Comparison of ENCODE assay signal across 8 cellular contexts in genomic region chr1:161139765-161140164, GRCh38. TPM values are rescaled to one million over a fixed set of nuclear protein-coding genes. Genes with fewer than 3 reads are reported as not detected.
DNase-seq lines count a peak whose midpoint lies in the region; ATAC-seq and TF ChIP-seq lines count a peak whose summit lies in the region.

No MANE protein-coding gene starts in this region.

- TF ChIP-seq CTCF in CD4-positive, alpha-beta T cell (IDR thresholded peaks at IDR 0.05) = peak; percentile 67
- TF ChIP-seq CTCF in GM20000 (IDR thresholded peaks at IDR 0.05; ENCODE audit: extremely low read depth, missing control alignments) (no peak), PC-3 (conservative IDR thresholded peaks at IDR 0.05; ENCODE audit: low read depth, low read length) (peak; percentile 74)

- CTCF ChIA-PET in CD4-positive, alpha-beta T cell (lab: Charles Lee) = interaction anchor here (1.0 to 1.3 kb wide), 3 partner anchors 15 to 86 kb away, joined by 3 to 5 read pairs (median 3); no protein-coding TSS in a partner anchor
- CTCF ChIA-PET in PC-3 (lab: Charles Lee) = interaction anchor here (0.8 kb wide), 1 partner anchor 150 kb away, joined by 5 read pairs; no protein-coding TSS in a partner anchor

- no peak overlapping the region for H3K27ac Mint-ChIP-seq in CD4-positive, alpha-beta T cell

- POLR2A ChIA-PET in CD4-positive, alpha-beta T cell (lab: Charles Lee) = no interaction called here
- POLR2A ChIA-PET in PC-3 (lab: Charles Lee; ENCODE audit: unreplicated experiment) = no interaction called here

- no peaks in the 10 kb centered on the region for H3K9me3 Mint-ChIP-seq in CD4-positive, alpha-beta T cell

- H3K9me3 ChIP-seq in CD4-positive, alpha-beta T cell (ENCODE audit: control insufficient read depth, low read length) = no peaks in the 10 kb centered on the region
- H3K9me3 ChIP-seq in PC-3 (ENCODE audit: low read length) = no peaks in the 10 kb centered on the region

- H3K9ac ChIP-seq in PC-3 (ENCODE audit: low read length) = no peak overlapping the region

- no peak overlapping the region for H3K27ac ChIP-seq in CD4-positive, alpha-beta T cell (ENCODE audit: low read depth, low read length)
- no peak overlapping the region for H3K27ac ChIP-seq in PC-3 (ENCODE audit: low read length)

- peaks cover 6% of the 10 kb centered on the region for H3K4me1 Mint-ChIP-seq in CD4-positive, alpha-beta T cell (ENCODE audit: low read depth)

- no peaks in the 10 kb centered on the region for H3K9me2 ChIP-seq in PC-3 (replicated peaks; ENCODE audit: low read length)

- no peak overlapping the region for H2AFZ ChIP-seq in PC-3 (ENCODE audit: low read length)

- H3K4me1 ChIP-seq in PC-3 (ENCODE audit: insufficient read depth, low read length) = no peaks in the 10 kb centered on the region

- ATAC-seq in CD4-positive, alpha-beta T cell (ENCODE audit: poor library complexity) = peak; percentile 72
- peak; percentile 78 for ATAC-seq in PC-3
- no peak for ATAC-seq in HG03175 (IDR thresholded peaks at IDR 0.05; ENCODE audit: unreplicated experiment)

- no peaks in the 10 kb centered on the region for H3K36me3 Mint-ChIP-seq in CD4-positive, alpha-beta T cell (ENCODE audit: low read depth)

- DNase-seq in CD4-positive, alpha-beta T cell = peak in 4 of 10 experiments; percentile 26 to 36 (median 30)
- DNase-seq in GM20000 (ENCODE audit: low spot score) = peak; percentile 69
- DNase-seq in PC-3 = peak; percentile 77
- peak; percentile 37 for DNase-seq in central memory CD4-positive, alpha-beta T cell
- peak; percentile 67 to 80 for DNase-seq in lung microvascular endothelial cell (ENCODE audit: low read depth in 2 of 2)
- no peak for DNase-seq in ureter (ENCODE audit: low spot score)
- DNase-seq in Ammon's horn (ENCODE audit: low spot score) = no peak

- H3F3A ChIP-seq in PC-3 (ENCODE audit: low read length, unreplicated experiment) = no peaks in the 10 kb centered on the region

- no peak overlapping the region for H3K4me3 ChIP-seq in PC-3 (ENCODE audit: low read length)

- H3K27me3 Mint-ChIP-seq in CD4-positive, alpha-beta T cell = no peaks in the 10 kb centered on the region

- no peaks in the 10 kb centered on the region for H3K27me3 ChIP-seq in CD4-positive, alpha-beta T cell (ENCODE audit: control insufficient read depth, insufficient read depth, low read length)
- no peaks in the 10 kb centered on the region for H3K27me3 ChIP-seq in PC-3 (ENCODE audit: low read length)

- H3K4me3 Mint-ChIP-seq in CD4-positive, alpha-beta T cell = no peak overlapping the region

- H3K79me2 ChIP-seq in PC-3 (ENCODE audit: low read length) = peaks cover 10% of the 10 kb centered on the region

- no peaks in the 10 kb centered on the region for H3K36me3 ChIP-seq in PC-3 (ENCODE audit: low read depth, low read length)

- H4K20me1 ChIP-seq in PC-3 (ENCODE audit: low read length) = no peaks in the 10 kb centered on the region

- intact Hi-C loops in CD4-positive, alpha-beta T cell (cut with DNase I, micrococcal nuclease) = loop anchor here in 1 of 2 experiments (2.0 to 10.0 kb wide), 3 partner anchors 143 to 855 kb away; partner anchors contain the start of gene PEX19
- intact Hi-C loops in PC-3 (cut with micrococcal nuclease) = loop anchor here (1.0 kb wide), 4 partner anchors 41 to 146 kb away; partner anchors contain the start of gene KLHDC9

- BruUV-seq in PC-3 (replicated peaks; lab: Mats Ljungman, UMichigan) = no TSS peak

- no peak overlapping the region for H3K4me2 ChIP-seq in PC-3 (ENCODE audit: low read length)

RNA-seq across cellular contexts. Expression of gene DEDD, which starts 7.3 kb away (rescaled TPM):
- total RNA-seq in CD4-positive, alpha-beta T cell = 10 to 100 TPM; 35.5 to 36.6 TPM
- 23.4 and 39.2 TPM in 2 replicates for total RNA-seq in PC-3 (2014; rRNA removed)
- total RNA-seq in lung microvascular endothelial cell = 23.1 and 31.9 TPM in 2 replicates
- 34.0 TPM for total RNA-seq in ureter

RNA-seq across cellular contexts. Expression of gene UFC1, which starts 14.0 kb away (rescaled TPM):
- total RNA-seq in CD4-positive, alpha-beta T cell = 10 to 100 TPM; 96.6 to 97.8 TPM
- total RNA-seq in PC-3 (2014; rRNA removed) (84.6 and 113 TPM in 2 replicates), lung microvascular endothelial cell (111 and 133 TPM in 2 replicates), ureter (89.2 TPM)

RNA-seq across cellular contexts. Expression of gene USP21, which starts 19.5 kb away (rescaled TPM):
- 10 to 100 TPM; 44.4 to 45.6 TPM for total RNA-seq in CD4-positive, alpha-beta T cell
- 20.6 and 24.4 TPM in 2 replicates for total RNA-seq in PC-3 (2014; rRNA removed)
- 2.8 and 4.6 TPM in 2 replicates for total RNA-seq in lung microvascular endothelial cell
- 29.1 TPM for total RNA-seq in ureter

RNA-seq across cellular contexts. Expression of gene NIT1, which starts 21.9 kb away (rescaled TPM):
- 10 to 100 TPM; 15.9 to 18.0 TPM for total RNA-seq in CD4-positive, alpha-beta T cell
- total RNA-seq in PC-3 (2014; rRNA removed) (18.1 and 27.0 TPM in 2 replicates), lung microvascular endothelial cell (9.6 and 13.1 TPM in 2 replicates), ureter (34.7 TPM)

RNA-seq across cellular contexts. Expression of gene PFDN2, which starts 21.9 kb away (rescaled TPM):
- 10 to 100 TPM; 46.2 to 57.7 TPM for total RNA-seq in CD4-positive, alpha-beta T cell
- total RNA-seq in PC-3 (2014; rRNA removed) (174 and 197 TPM in 2 replicates), lung microvascular endothelial cell (22.9 and 36.3 TPM in 2 replicates), ureter (39.2 TPM)

Comparison
In these comparisons a context has a peak if more than half of its experiments do, and no peak if none do; other contexts are left out.
1. DNase-seq: peak in GM20000 (single experiment), PC-3 (single experiment), central memory CD4-positive, alpha-beta T cell (single experiment) and lung microvascular endothelial cell (2 of 2); none in ureter (single experiment) and Ammon's horn (single experiment).